15 cellular contexts compared by ENCODE assay signal in the genomic region with DNA sequence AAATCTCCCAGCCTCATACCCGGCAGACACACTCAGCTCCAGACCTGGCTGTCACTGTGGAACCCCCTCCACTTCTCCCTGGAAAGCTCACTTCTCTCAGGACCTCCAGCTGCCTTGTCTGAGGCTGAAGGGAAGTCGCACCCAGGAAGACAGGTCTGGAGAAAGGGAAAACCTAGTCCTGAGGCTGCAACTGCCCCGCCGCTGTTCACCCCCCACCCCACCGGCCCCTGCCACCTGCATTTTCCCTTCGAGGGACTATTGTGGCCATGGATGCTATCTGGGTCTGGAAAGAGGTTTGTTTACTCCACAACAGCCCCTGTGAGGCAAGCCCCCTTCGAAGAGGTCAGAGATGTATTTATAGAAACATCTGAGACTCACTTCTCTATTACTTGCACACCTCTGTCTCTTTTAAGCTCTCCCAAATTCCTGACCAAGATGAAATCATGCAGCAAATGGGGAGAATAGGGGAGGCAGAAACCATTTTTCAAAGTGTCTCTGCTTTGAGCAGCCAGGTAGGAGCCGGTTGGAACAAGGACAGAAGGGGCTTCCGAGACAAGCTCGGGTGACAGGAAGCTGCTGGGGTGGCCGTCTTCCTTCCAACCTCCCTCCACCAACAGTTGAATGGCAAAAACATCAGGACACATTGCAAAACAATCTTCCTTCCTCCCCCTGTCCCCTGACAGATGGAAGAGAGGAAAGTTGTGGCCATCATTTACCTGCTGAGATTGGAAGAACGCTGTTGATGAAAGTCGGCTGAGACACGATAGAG. TPM values are rescaled to one million over a fixed set of nuclear protein-coding genes. Genes with fewer than 3 reads are reported as not detected.
DNase-seq lines count a peak whose midpoint lies in the region; ATAC-seq, FAIRE-seq and TF ChIP-seq lines count a peak whose summit lies in the region.
"Had no signal": no experiment of that assay in that cellular context is flagged by ENCODE, and none has a peak within 500 bp of the region (broad histone marks: within the 10 kb centered on the region; RNA-seq: fewer than 3 reads in every experiment).

No MANE protein-coding gene starts in this region.

- H3K27me3 ChIP-seq in HUES6 (ENCODE audit: control insufficient read depth, insufficient read depth, low read length) (no peaks in the 10 kb centered on the region), K562 (ENCODE audit: control insufficient read depth in 2 of 2, insufficient read depth in 2 of 2, low read length in 2 of 2) (peaks cover 22 to 42% of the 10 kb centered on the region in 2 experiments; a peak in 4 of 5 replicates)
- H3K27me3 ChIP-seq: adrenal gland, dorsolateral prefrontal cortex had no signal

- intact Hi-C loops in K562 (cut with micrococcal nuclease): no loop called here

- peaks cover 5 to 37% (median 14%) of the 10 kb centered on the region in 4 donors for H3K4me1 Mint-ChIP-seq in naive thymus-derived CD8-positive, alpha-beta T cell

- TF ChIP-seq CTCF in K562 (IDR thresholded peaks at IDR 0.05 in 2 of 3, conservative IDR thresholded peaks at IDR 0.05 in 1 of 3; ENCODE audit: insufficient read depth in 2 of 3, low read depth in 1 of 3, low read length in 3 of 3): no peak

- no peak for TF ChIP-seq EP300 in K562 (IDR thresholded peaks at IDR 0.05; ENCODE audit: low read length)

- ATAC-seq in K562 (no peak; the same call in 2 of the 3 replicates), GM19328 (IDR thresholded peaks at IDR 0.05; ENCODE audit: unreplicated experiment) (no peak), HG03432 (IDR thresholded peaks at IDR 0.05; ENCODE audit: unreplicated experiment) (no peak), HG03025 (IDR thresholded peaks at IDR 0.05; ENCODE audit: low FRiP score, unreplicated experiment) (no peak)
- ATAC-seq in naive thymus-derived CD8-positive, alpha-beta T cell: no peak

- no peak for TF ChIP-seq RAD21 in K562 (CRISPR knock-in tag; conservative IDR thresholded peaks at IDR 0.05 in 1 of 2, IDR thresholded peaks at IDR 0.05 in 1 of 2)

- in situ Hi-C loops in K562 (cut with MboI): no loop called here

- 3% methylated on average over 13 of the region's 14 CpGs for WGBS in K562 (ENCODE audit: insufficient coverage, low coverage, missing lambda C conversion rate)

- H3K36me3 ChIP-seq in HUES6 (ENCODE audit: control insufficient read depth, insufficient read depth, low read length): no peaks in the 10 kb centered on the region
- no peaks in the 10 kb centered on the region for H3K36me3 ChIP-seq in K562 (ENCODE audit: control insufficient read depth, insufficient read depth, low read length)
- H3K36me3 ChIP-seq: adrenal gland had no signal

- CTCF ChIA-PET in K562 (lab: Yijun Ruan, JAX; ENCODE audit: low intra/inter-chr PET ratio): no interaction called here

- H2AFZ ChIP-seq in K562 (ENCODE audit: low read depth, low read length): peak overlapping the region; percentile 39; the same call in 1 of the 2 replicates

- 0 out of 2 replicates have a peak overlapping the region, but pooled peaks have one; percentile 0 for H3K4me3 ChIP-seq in HUES6 (ENCODE audit: low read depth, low read length)
- H3K4me3 ChIP-seq in K562: no peak overlapping the region
- H3K4me3 ChIP-seq: adrenal gland had no signal

- no peak for FAIRE-seq in K562 (lab: Jason Lieb, UNC)

- no peaks in the 10 kb centered on the region for H3K9me3 ChIP-seq in HUES6 (ENCODE audit: control insufficient read depth, insufficient read depth, low read depth, low read length)
- no peaks in the 10 kb centered on the region for H3K9me3 ChIP-seq in K562 (replicated peaks; ENCODE audit: control insufficient read depth, insufficient read depth, low read depth, low read length)
- H3K9me3 ChIP-seq: adrenal gland had no signal

- peak overlapping the region in 3 of 10 donors; percentile 27 to 83 (median 61) for H3K27ac Mint-ChIP-seq in naive thymus-derived CD8-positive, alpha-beta T cell
- H3K27ac Mint-ChIP-seq: IgD-negative memory B cell had no signal

- no peaks in the 10 kb centered on the region for H3K9me1 ChIP-seq in K562 (ENCODE audit: control insufficient read depth, insufficient read depth, low read length)

- peaks cover 0 to under 1% (median 0%) of the 10 kb centered on the region in 3 donors for H3K36me3 Mint-ChIP-seq in naive thymus-derived CD8-positive, alpha-beta T cell

- DNase-seq in SIG-M5 treated with dmso at 0.1 percent for 504 hours (lab: John Stamatoyannopoulos, UW; ENCODE audit: unreplicated experiment) (peak; percentile 69), SIG-M5 (lab: John Stamatoyannopoulos, UW) (no peak), K562 (ENCODE audit: extremely low read depth in 1 of 4, low spot score in 3 of 4) (no peak)
- DNase-seq in naive thymus-derived CD8-positive, alpha-beta T cell: no peak
- DNase-seq: 8988T; activated CD4-positive, alpha-beta T cell treated with anti-CD3 and anti-CD28 coated beads for 48 hours; adrenal gland; NCI-H2107; occipital lobe had no signal

- peaks cover 0 to 3% (median 0%) of the 10 kb centered on the region in 9 donors for H3K9me3 Mint-ChIP-seq in naive thymus-derived CD8-positive, alpha-beta T cell

- POLR2A ChIA-PET in K562 (lab: Yijun Ruan, JAX): interaction anchor here (0.5 to 0.6 kb wide), 2 partner anchors 90 to 941 kb away, joined by 3 read pairs; no protein-coding TSS in a partner anchor
- POLR2A ChIA-PET in naive thymus-derived CD8-positive, alpha-beta T cell (lab: Charles Lee): no interaction called here

- no peaks in the 10 kb centered on the region for H3K79me2 ChIP-seq in K562 (ENCODE audit: control insufficient read depth, insufficient read depth, low read length)

- no peak overlapping the region for H3K27ac ChIP-seq in HUES6 (ENCODE audit: low read depth, low read length)
- no peak overlapping the region for H3K27ac ChIP-seq in K562 (ENCODE audit: extremely low read depth, low read depth, low read length)
- H3K27ac ChIP-seq: adrenal gland, dorsolateral prefrontal cortex had no signal

- no peak overlapping the region for H3K4me2 ChIP-seq in K562 (ENCODE audit: insufficient read depth, low read length)

- no peak for TF ChIP-seq POLR2A in K562 (conservative IDR thresholded peaks at IDR 0.05)

- peaks cover 0 to 12% (median 4%) of the 10 kb centered on the region in 5 donors for H3K27me3 Mint-ChIP-seq in naive thymus-derived CD8-positive, alpha-beta T cell

- H3K9ac ChIP-seq in HUES6 (ENCODE audit: low read length) (no peak overlapping the region), K562 (ENCODE audit: insufficient read depth in 1 of 2, low read depth in 2 of 2, low read length in 2 of 2) (0 out of 4 replicates have a peak overlapping the region, but pooled peaks of 1 of the 2 experiments have one; percentile 40)

- H3K4me1 ChIP-seq in HUES6 (ENCODE audit: control insufficient read depth, insufficient read depth, low read length): peaks cover 14% of the 10 kb centered on the region
- H3K4me1 ChIP-seq in K562 (replicated peaks in 1 of 2; ENCODE audit: control insufficient read depth in 2 of 2, insufficient read depth in 2 of 2, low read length in 2 of 2): no peaks in the 10 kb centered on the region
- H3K4me1 ChIP-seq: adrenal gland had no signal

- BruUV-seq in K562 (replicated peaks; lab: Mats Ljungman, UMichigan): no TSS peak

- peak overlapping the region in 9 of 10 donors; percentile 4 to 67 (median 38) for H3K4me3 Mint-ChIP-seq in naive thymus-derived CD8-positive, alpha-beta T cell

- H4K20me1 ChIP-seq in K562 (replicated peaks; ENCODE audit: control insufficient read depth, insufficient read depth, low read length): peaks cover 8% of the 10 kb centered on the region; the same call in 1 of the 2 replicates

TF ChIP-seq in K562, 482 proteins besides CTCF, POLR2A, EP300 and RAD21 (continues in another document):
- TF ChIP-seq ZNF24 (IDR thresholded peaks at IDR 0.05): no peak
- TF ChIP-seq, protein P1, sequence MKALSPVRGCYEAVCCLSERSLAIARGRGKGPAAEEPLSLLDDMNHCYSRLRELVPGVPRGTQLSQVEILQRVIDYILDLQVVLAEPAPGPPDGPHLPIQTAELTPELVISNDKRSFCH (CRISPR knock-in tag; IDR thresholded peaks at IDR 0.05): no peak
- TF ChIP-seq, protein P1 (tag; IDR thresholded peaks at IDR 0.05): no peak

RNA-seq across cellular contexts. Expression of a gene that starts 0.5 kb away (rescaled TPM):
- 0.16 and 0.23 TPM in 2 replicates for total RNA-seq in K562 (2011; cell fraction: chromatin; rRNA removed; ENCODE audit: low replicate concordance)
- 0.33 TPM in 1 of 2 replicates, not detected in the other for total RNA-seq in K562 (2011; cell fraction: nucleolus; rRNA removed)
- total RNA-seq in K562 (2011; cell fraction: nucleoplasm; rRNA removed): 0.73 TPM in 1 of 2 replicates, not detected in the other
- 0.04 TPM in 1 of 2 replicates, not detected in the other for total RNA-seq in K562 (2014; rRNA removed)
- 0.04 TPM in 1 of 2 replicates, not detected in the other for total RNA-seq in K562 (2014; rRNA removed; fragmentation: Illumina TruSeq; extraction: Trizol)
- total RNA-seq in K562 (2015; rRNA removed; fragmentation: Illumina TruSeq; extraction: Trizol): 0.15 and 0.36 TPM in 2 replicates
- 0.27 TPM in 1 of 2 replicates, not detected in the other for total RNA-seq in K562 (2021)
- polyA plus RNA-seq in K562 (2011; rRNA removed): 0.24 TPM in 1 of 2 replicates, not detected in the other
- polyA plus RNA-seq in K562 (2011; cell fraction: cytosol; rRNA removed): 0.10 and 0.16 TPM in 2 replicates
- polyA plus RNA-seq in K562 (2011; cell fraction: nucleus; rRNA removed): 0.81 and 1.1 TPM in 2 replicates
- 0.04 and 0.14 TPM in 2 replicates for polyA plus RNA-seq in K562 (2012)
- polyA plus RNA-seq in K562 (2014; fragmentation: Illumina TruSeq; extraction: Trizol): 0.19 and 0.27 TPM in 2 replicates
- not detected for polyA plus RNA-seq in K562 (2014; fragmentation: Nextera tagmentation; extraction: Ambion mirVana)
- polyA plus RNA-seq in K562 (2014; rRNA removed): 0.05 and 0.25 TPM in 2 replicates
- polyA minus RNA-seq in K562 (2011; rRNA and poly(A)+ RNA removed): not detected in 2 replicates
- polyA minus RNA-seq in K562 (2011; cell fraction: cytosol; rRNA and poly(A)+ RNA removed): not detected in 2 replicates
- polyA minus RNA-seq in K562 (2011; cell fraction: nucleus; rRNA and poly(A)+ RNA removed): not detected in 2 replicates
- total RNA-seq in naive thymus-derived CD8-positive, alpha-beta T cell: 1 to 10 TPM; 2.9 to 3.4 TPM
- under 1 TPM in 2 of 3 donors, not detected in 1; 0.09 to 0.15 TPM for polyA plus RNA-seq in naive thymus-derived CD8-positive, alpha-beta T cell
- polyA plus RNA-seq: IgD-negative memory B cell had no signal
